1 cellular context compared by ENCODE assay signal in genomic region chr12:47758834-47759690, GRCh38.
TF ChIP-seq lines count a peak whose summit lies in the region.

Gene RAPGEF3 (minus strand): TSS chr12:47758880. CDS start chr12:47758556, 324 bp downstream.

TF ChIP-seq in K562, 482 proteins besides CTCF, POLR2A, EP300 and RAD21 (continued from another document and continues in another):
- peak; percentile 61 for TF ChIP-seq PKNOX1 (IDR thresholded peaks at IDR 0.05)
- TF ChIP-seq ZNF518B (CRISPR knock-in tag; IDR thresholded peaks at IDR 0.05): no peak
- no peak for TF ChIP-seq PRMT5 (CRISPR knock-in tag; IDR thresholded peaks at IDR 0.05)
- no peak for TF ChIP-seq ZBTB17 (CRISPR knock-in tag; IDR thresholded peaks at IDR 0.05)
- TF ChIP-seq TOE1 (IDR thresholded peaks at IDR 0.05; ENCODE audit: borderline replicate concordance): 0 out of 2 replicates have a peak, but pooled peaks have one; percentile 68
- no peak for TF ChIP-seq TOE1 (CRISPR knock-in tag; IDR thresholded peaks at IDR 0.05; ENCODE audit: borderline replicate concordance, low read depth)
- no peak for TF ChIP-seq LEF1 (IDR thresholded peaks at IDR 0.05)
- no peak; the same call in 1 of the 2 replicates for TF ChIP-seq GABPB1 (CRISPR knock-in tag; IDR thresholded peaks at IDR 0.05)
- no peak for TF ChIP-seq ZNF586 (CRISPR knock-in tag; conservative IDR thresholded peaks at IDR 0.05)
- TF ChIP-seq SRSF3 (IDR thresholded peaks at IDR 0.05; ENCODE audit: insufficient read depth, low read length): no peak
- no peak for TF ChIP-seq AFF4 (CRISPR knock-in tag; IDR thresholded peaks at IDR 0.05)
- peak; percentile 90 for TF ChIP-seq VEZF1 (CRISPR knock-in tag; IDR thresholded peaks at IDR 0.05)
- TF ChIP-seq ZNF408 (CRISPR knock-in tag; IDR thresholded peaks at IDR 0.05; ENCODE audit: low read depth): no peak
- no peak; the same call in 1 of the 2 replicates for TF ChIP-seq NFIC (IDR thresholded peaks at IDR 0.05)
- 0 out of 2 replicates have a peak, but pooled peaks have one; percentile 30 for TF ChIP-seq E2F3 (CRISPR knock-in tag; IDR thresholded peaks at IDR 0.05)
- no peak for TF ChIP-seq ZNF165 (CRISPR knock-in tag; IDR thresholded peaks at IDR 0.05; ENCODE audit: borderline replicate concordance)
- TF ChIP-seq CGGBP1 (CRISPR knock-in tag; IDR thresholded peaks at IDR 0.05): no peak
- TF ChIP-seq ILK (tag; IDR thresholded peaks at IDR 0.05; ENCODE audit: borderline replicate concordance, low read depth): no peak
- TF ChIP-seq ZBTB7A (IDR thresholded peaks at IDR 0.05; ENCODE audit: borderline replicate concordance, control insufficient read depth, low read depth, low read length): no peak
- TF ChIP-seq EGR1 (conservative IDR thresholded peaks at IDR 0.05): peak; percentile 59
- no peak for TF ChIP-seq ZNF445 (CRISPR knock-in tag; IDR thresholded peaks at IDR 0.05; ENCODE audit: low read depth)
- TF ChIP-seq MEF2A (IDR thresholded peaks at IDR 0.05; ENCODE audit: control insufficient read depth, low read depth, low read length): no peak
- TF ChIP-seq ATF4 (CRISPR knock-in tag; IDR thresholded peaks at IDR 0.05): no peak
- TF ChIP-seq HBP1 (CRISPR knock-in tag; IDR thresholded peaks at IDR 0.05): no peak
- TF ChIP-seq ZNF699 (CRISPR knock-in tag; IDR thresholded peaks at IDR 0.05; ENCODE audit: insufficient replicate concordance): no peak
- TF ChIP-seq TARDBP (IDR thresholded peaks at IDR 0.05): no peak
- no peak for TF ChIP-seq MIER1 (IDR thresholded peaks at IDR 0.05; ENCODE audit: low read depth)
- no peak for TF ChIP-seq SMAD3 (CRISPR knock-in tag; conservative IDR thresholded peaks at IDR 0.05)
- no peak for TF ChIP-seq BRD4 (IDR thresholded peaks at IDR 0.05)
- TF ChIP-seq DPF2 (IDR thresholded peaks at IDR 0.05): 0 out of 2 replicates have a peak, but pooled peaks have one; percentile 75
- TF ChIP-seq HSF4 (CRISPR knock-in tag; IDR thresholded peaks at IDR 0.05; ENCODE audit: borderline replicate concordance): no peak
- no peak for TF ChIP-seq HNRNPH1 (optimal IDR thresholded peaks at IDR 0.05; ENCODE audit: low read depth, low read length)
- TF ChIP-seq TRIM24 (IDR thresholded peaks at IDR 0.05): no peak
- TF ChIP-seq SREBF1 (IDR thresholded peaks at IDR 0.05; ENCODE audit: borderline replicate concordance, low read depth, low read length): no peak
- TF ChIP-seq HCFC1 (IDR thresholded peaks at IDR 0.05; ENCODE audit: low read depth, low read length): no peak
- TF ChIP-seq ZNF668 (CRISPR knock-in tag; IDR thresholded peaks at IDR 0.05): no peak
- peak; percentile 84; the same call in 1 of the 2 replicates for TF ChIP-seq HMGXB4 (CRISPR knock-in tag; IDR thresholded peaks at IDR 0.05)
- peak; percentile 19; the same call in 1 of the 2 replicates for TF ChIP-seq XRCC5 (IDR thresholded peaks at IDR 0.05; ENCODE audit: low read depth, low read length)
- TF ChIP-seq GTF2F1 (IDR thresholded peaks at IDR 0.05; ENCODE audit: low read depth, low read length): no peak
- TF ChIP-seq MITF (IDR thresholded peaks at IDR 0.05): no peak
- TF ChIP-seq THAP7 (CRISPR knock-in tag; IDR thresholded peaks at IDR 0.05): 0 out of 2 replicates have a peak, but pooled peaks have one; percentile 49
- no peak for TF ChIP-seq BHLHE40 (IDR thresholded peaks at IDR 0.05; ENCODE audit: low read length)
- TF ChIP-seq CBFA2T3 (IDR thresholded peaks at IDR 0.05): no peak
- TF ChIP-seq ARNT (IDR thresholded peaks at IDR 0.05): no peak
